8 cellular contexts compared by ENCODE assay signal in the genomic region with DNA sequence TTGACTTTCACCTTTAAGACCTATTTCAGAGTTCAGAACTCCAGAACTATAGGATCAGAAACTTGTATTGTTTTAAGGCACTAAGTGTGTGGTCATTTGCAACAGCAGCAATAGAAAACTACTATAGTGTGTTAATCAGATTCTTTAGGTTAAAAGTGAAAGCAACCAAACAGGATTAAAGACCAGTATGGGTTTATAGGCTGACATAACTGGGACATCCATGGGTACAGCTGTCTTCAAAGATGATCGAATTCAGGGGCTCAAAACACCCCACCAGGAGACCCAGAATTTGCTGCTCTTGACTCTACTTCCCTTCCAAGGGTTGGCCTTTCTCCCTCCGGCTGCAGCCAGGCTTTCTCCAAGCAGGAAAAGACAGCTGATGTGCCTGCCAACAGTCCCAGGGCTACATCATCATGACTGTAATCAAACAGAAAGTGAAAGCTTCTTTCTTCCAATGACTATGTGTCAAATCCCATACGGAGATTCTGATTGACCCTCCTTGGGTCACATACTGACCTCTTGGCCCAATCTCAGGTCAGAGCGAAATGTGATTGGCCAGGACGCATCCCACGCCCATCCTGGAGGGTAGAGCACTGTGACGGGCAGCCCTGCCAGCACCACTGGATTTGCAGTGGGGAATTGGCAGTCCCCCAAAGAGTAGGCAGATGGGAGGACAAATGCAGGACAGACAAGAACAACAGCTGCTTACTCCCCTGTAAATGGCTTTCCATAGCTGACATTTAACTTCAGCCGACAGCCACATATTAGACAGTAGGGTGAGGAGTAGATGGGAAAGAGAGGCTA. TPM values are rescaled to one million over a fixed set of nuclear protein-coding genes. Genes with fewer than 3 reads are reported as not detected.
A peak's percentile ranks its signal among the peaks of the same experiment; 100 is the strongest.
DNase-seq lines count a peak whose midpoint lies in the region; ATAC-seq, FAIRE-seq and TF ChIP-seq lines count a peak whose summit lies in the region.

No MANE protein-coding gene starts in this region.

- FAIRE-seq in astrocyte (lab: Jason Lieb, UNC), result peak; percentile 73

- H3K4me3 Mint-ChIP-seq in astrocyte (ENCODE audit: unreplicated experiment), result no peak overlapping the region
- peak overlapping the region; percentile 53 for H3K4me3 Mint-ChIP-seq in stimulated activated memory B cell treated with anti-CD40 and anti-IgM and Interleukin-4, amounts not matched to agents 10 μg/mL and 1 μg/mL and 100 μg/mL, for 72 hours

- no peak overlapping the region for H3K27ac ChIP-seq in astrocyte (ENCODE audit: low read depth, low read length)

- peak overlapping the region; percentile 45 for H3K4me3 ChIP-seq in astrocyte (ENCODE audit: insufficient read depth, low read depth, low read length)

- no peak for TF ChIP-seq CTCF in astrocyte (IDR thresholded peaks at IDR 0.05; ENCODE audit: insufficient read depth, low read depth, low read length)

- H3K27ac Mint-ChIP-seq in astrocyte (ENCODE audit: unreplicated experiment), result peak overlapping the region; percentile 75
- H3K27ac Mint-ChIP-seq in stimulated activated memory B cell treated with anti-CD40 and anti-IgM and Interleukin-4, amounts not matched to agents 10 μg/mL and 1 μg/mL and 100 μg/mL, for 72 hours, result no peak overlapping the region

- no peaks in the 10 kb centered on the region for H3K9me3 Mint-ChIP-seq in astrocyte (ENCODE audit: unreplicated experiment)
- H3K9me3 Mint-ChIP-seq in stimulated activated memory B cell treated with anti-CD40 and anti-IgM and Interleukin-4, amounts not matched to agents 10 μg/mL and 1 μg/mL and 100 μg/mL, for 72 hours, result no peaks in the 10 kb centered on the region

- no peaks in the 10 kb centered on the region for H4K20me1 ChIP-seq in astrocyte (ENCODE audit: insufficient read depth, low read length)

- DNase-seq in DMS53 (lab: John Stamatoyannopoulos, UW), result peak; percentile 84
- peak; percentile 95 for DNase-seq in NCI-H2196 (lab: John Stamatoyannopoulos, UW; ENCODE audit: unreplicated experiment)
- peak; percentile 47 for DNase-seq in astrocyte (ENCODE audit: low read depth)
- DNase-seq in iris pigment epithelial cell (ENCODE audit: low read depth), result peak; percentile 58
- no peak for DNase-seq in cerebellar cortex (ENCODE audit: low spot score)
- DNase-seq in stimulated activated CD8-positive, alpha-beta memory T cell treated with anti-CD3 and anti-CD28 coated beads, Interleukin-4, amount 100 ng/mL, for 48 hours, result no peak

- no peak for ATAC-seq in stimulated activated memory B cell treated with anti-CD40 and anti-IgM and Interleukin-4, amounts not matched to agents 10 μg/mL and 1 μg/mL and 100 μg/mL, for 72 hours
- ATAC-seq in GM21529 (IDR thresholded peaks at IDR 0.05; ENCODE audit: unreplicated experiment), result no peak

- H3K9ac ChIP-seq in astrocyte (ENCODE audit: low read length), result peak overlapping the region; percentile 33

- H2AFZ ChIP-seq in astrocyte (ENCODE audit: low read depth, low read length), result peak overlapping the region; percentile 73

- peaks cover 8% of the 10 kb centered on the region for H3K4me1 Mint-ChIP-seq in astrocyte (ENCODE audit: low read depth, unreplicated experiment)
- H3K4me1 Mint-ChIP-seq in stimulated activated memory B cell treated with anti-CD40 and anti-IgM and Interleukin-4, amounts not matched to agents 10 μg/mL and 1 μg/mL and 100 μg/mL, for 72 hours, result peaks cover 12% of the 10 kb centered on the region

- peaks cover 4% of the 10 kb centered on the region for H3K4me1 ChIP-seq in astrocyte (ENCODE audit: insufficient read depth, low read length)

- no peaks in the 10 kb centered on the region for H3K36me3 Mint-ChIP-seq in astrocyte (ENCODE audit: low read depth, unreplicated experiment)
- H3K36me3 Mint-ChIP-seq in stimulated activated memory B cell treated with anti-CD40 and anti-IgM and Interleukin-4, amounts not matched to agents 10 μg/mL and 1 μg/mL and 100 μg/mL, for 72 hours, result no peaks in the 10 kb centered on the region

- H3K27me3 Mint-ChIP-seq in astrocyte (ENCODE audit: low read depth, unreplicated experiment), result no peaks in the 10 kb centered on the region
- no peaks in the 10 kb centered on the region for H3K27me3 Mint-ChIP-seq in stimulated activated memory B cell treated with anti-CD40 and anti-IgM and Interleukin-4, amounts not matched to agents 10 μg/mL and 1 μg/mL and 100 μg/mL, for 72 hours

- no peaks in the 10 kb centered on the region for H3K79me2 ChIP-seq in astrocyte (ENCODE audit: insufficient read depth, low read length)

- no peaks in the 10 kb centered on the region for H3K9me3 ChIP-seq in astrocyte (ENCODE audit: insufficient read depth, low read depth, low read length)

- no peaks in the 10 kb centered on the region for H3K36me3 ChIP-seq in astrocyte (ENCODE audit: insufficient read depth, low read length)

- peak overlapping the region; percentile 78 for H3K4me2 ChIP-seq in astrocyte (ENCODE audit: low read length)

- no peaks in the 10 kb centered on the region for H3K27me3 ChIP-seq in astrocyte (ENCODE audit: insufficient read depth, low read length)

RNA-seq across cellular contexts. Expression of a gene that starts 51.4 kb away (rescaled TPM):
- total RNA-seq in astrocyte, result 166 and 168 TPM in 2 replicates

Comparison
In these comparisons a context has a peak if more than half of its experiments do, and no peak if none do; other contexts are left out.
1. DNase-seq: peak in DMS53 (single experiment), NCI-H2196 (single experiment), astrocyte (single experiment) and iris pigment epithelial cell (single experiment); none in cerebellar cortex (single experiment) and stimulated activated CD8-positive, alpha-beta memory T cell treated with anti-CD3 and anti-CD28 coated beads, Interleukin-4, amount 100 ng/mL, for 48 hours (single experiment).